8 cellular contexts compared by ENCODE assay signal in the genomic region with DNA sequence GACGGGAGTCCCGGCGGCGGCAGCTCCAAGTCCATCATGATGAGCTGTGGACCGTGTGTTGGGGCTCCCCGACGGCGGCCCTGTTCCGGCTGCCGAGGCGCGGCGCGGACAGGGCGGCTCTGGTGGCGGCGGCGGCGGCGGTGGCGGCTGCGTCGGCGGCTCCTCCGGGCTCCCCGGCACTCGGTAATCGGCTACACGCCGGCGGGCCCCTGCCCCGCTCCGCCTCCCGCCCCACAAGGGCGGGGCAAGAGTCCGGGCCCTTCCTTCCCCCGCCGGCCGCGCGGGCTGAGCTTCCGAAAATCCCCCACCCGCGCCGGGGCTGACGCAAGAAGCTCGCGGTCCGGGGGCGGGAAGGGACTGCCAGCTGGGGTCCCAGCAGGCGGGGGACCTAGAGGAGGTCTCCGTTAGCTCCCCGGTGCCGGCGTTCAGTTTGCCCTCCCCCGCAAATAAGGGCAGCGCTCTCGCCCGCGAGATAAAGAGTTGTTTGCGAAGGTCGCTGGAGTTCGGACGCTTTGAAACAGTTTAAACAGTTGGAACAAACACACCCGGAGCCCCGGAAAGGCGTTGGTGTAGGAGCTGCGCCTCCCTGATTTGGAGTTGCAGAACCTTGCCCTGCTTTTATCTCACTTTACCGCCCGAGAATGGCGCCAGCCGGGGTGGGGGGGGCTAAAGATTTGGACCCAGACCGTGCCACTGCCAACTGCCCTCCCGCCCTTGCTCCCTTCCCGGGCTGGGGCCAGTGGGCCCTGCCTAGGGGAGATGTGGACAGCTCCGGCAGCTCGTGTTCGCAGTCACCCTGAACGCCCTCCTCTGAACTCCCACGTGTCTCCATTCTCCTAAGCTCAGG. TPM values are rescaled to one million over a fixed set of nuclear protein-coding genes. Genes with fewer than 3 reads are reported as not detected.
DNase-seq lines count a peak whose midpoint lies in the region; ATAC-seq and TF ChIP-seq lines count a peak whose summit lies in the region.

A gene (minus strand): TSS at position 189 of the 847 bp plus-strand sequence. CDS start 151 bp downstream, at position 38.

- CTCF ChIA-PET in activated CD4-positive, alpha-beta T cell treated with anti-CD3 and anti-CD28 coated beads, Interleukin-2, amount 10 ng/mL, durations not matched to agents 7 days and 5 days (lab: Charles Lee), result interaction anchor here (0.8 to 7.3 kb wide), 20 partner anchors 9 to 100 kb away, joined by 3 to 74 read pairs (median 6); no protein-coding TSS in a partner anchor

- peaks cover 55% of the 10 kb centered on the region for H3K4me1 Mint-ChIP-seq in activated CD4-positive, alpha-beta T cell treated with anti-CD3 and anti-CD28 coated beads, Interleukin-2, amount 10 ng/mL, durations not matched to agents 7 days and 5 days

- H3K36me3 ChIP-seq in BLaER1, result peaks cover 3% of the 10 kb centered on the region; the same call in 1 of the 2 replicates

- H3K9ac ChIP-seq in BLaER1, result peak within 1 kb of the TSS; percentile 99

- H3K27ac ChIP-seq in BLaER1, result peak within 1 kb of the TSS; percentile 99
- H3K27ac ChIP-seq in coronary artery, result peak within 1 kb of the TSS; percentile 100

- H3K27ac Mint-ChIP-seq in activated CD4-positive, alpha-beta T cell treated with anti-CD3 and anti-CD28 coated beads, Interleukin-2, amount 10 ng/mL, durations not matched to agents 7 days and 5 days, result peak within 1 kb of the TSS; percentile 97

- POLR2A ChIA-PET in activated CD4-positive, alpha-beta T cell treated with anti-CD3 and anti-CD28 coated beads, Interleukin-2, amount 10 ng/mL, durations not matched to agents 7 days and 5 days (lab: Charles Lee), result interaction anchor here (0.6 to 3.1 kb wide), 6 partner anchors 18 to 99 kb away, joined by 3 to 15 read pairs (median 6); a partner anchor contains a TSS

- peaks cover 34% of the 10 kb centered on the region for H4K20me1 ChIP-seq in BLaER1

- H3K9me3 ChIP-seq in BLaER1, result peaks cover 5% of the 10 kb centered on the region; the same call in 1 of the 2 replicates

- H3K4me2 ChIP-seq in BLaER1, result peak within 1 kb of the TSS; percentile 91

- H3K4me3 Mint-ChIP-seq in activated CD4-positive, alpha-beta T cell treated with anti-CD3 and anti-CD28 coated beads, Interleukin-2, amount 10 ng/mL, durations not matched to agents 7 days and 5 days, result peak within 1 kb of the TSS; percentile 91

- peaks cover 3% of the 10 kb centered on the region for H3K9me3 Mint-ChIP-seq in activated CD4-positive, alpha-beta T cell treated with anti-CD3 and anti-CD28 coated beads, Interleukin-2, amount 10 ng/mL, durations not matched to agents 7 days and 5 days

- H3K27me3 ChIP-seq in BLaER1, result no peaks in the 10 kb centered on the region

- H3K36me3 Mint-ChIP-seq in activated CD4-positive, alpha-beta T cell treated with anti-CD3 and anti-CD28 coated beads, Interleukin-2, amount 10 ng/mL, durations not matched to agents 7 days and 5 days (ENCODE audit: low read depth), result peaks cover 37% of the 10 kb centered on the region

- intact Hi-C loops in left colon (cut with DNase I, micrococcal nuclease), result loop anchor here in 1 of 2 donors (10.0 kb wide), 2 partner anchors 50 to 100 kb away; a partner anchor contains a TSS

- peak within 1 kb of the TSS; percentile 95 for H3K4me3 ChIP-seq in BLaER1
- peak within 1 kb of the TSS; percentile 98 for H3K4me3 ChIP-seq in coronary artery

- no peaks in the 10 kb centered on the region for H3K27me3 Mint-ChIP-seq in activated CD4-positive, alpha-beta T cell treated with anti-CD3 and anti-CD28 coated beads, Interleukin-2, amount 10 ng/mL, durations not matched to agents 7 days and 5 days

- TF ChIP-seq CTCF in coronary artery (IDR thresholded peaks at IDR 0.05), result no peak

- peaks cover 38% of the 10 kb centered on the region for H3K4me1 ChIP-seq in BLaER1

- DNase-seq in NCI-H748 (lab: John Stamatoyannopoulos, UW; ENCODE audit: unreplicated experiment), result peak; percentile 89
- peak; percentile 90 for DNase-seq in activated CD4-positive, alpha-beta T cell treated with anti-CD3 and anti-CD28 coated beads, Interleukin-2, amount 10 ng/mL, durations not matched to agents 7 days and 5 days
- DNase-seq in coronary artery (ENCODE audit: low spot score), result peak; percentile 96
- DNase-seq in left colon, result peak; percentile 92 to 94
- peak; percentile 96 for DNase-seq in stimulated activated CD4-positive, alpha-beta T cell treated with anti-CD3 and anti-CD28 coated beads, Interleukin-1b, Interleukin-23, amount 100 ng/mL, for 4 hours (ENCODE audit: low read depth in 2 of 2)

- ATAC-seq in GM19324 (IDR thresholded peaks at IDR 0.05; ENCODE audit: low FRiP score, unreplicated experiment) (peak; percentile 70), HG03457 (IDR thresholded peaks at IDR 0.05; ENCODE audit: unreplicated experiment) (peak; percentile 47), left colon (peak; percentile 74)

RNA-seq across cellular contexts. Expression of the gene that starts here (rescaled TPM):
- total RNA-seq in activated CD4-positive, alpha-beta T cell treated with anti-CD3 and anti-CD28 coated beads, Interleukin-2, amount 10 ng/mL, durations not matched to agents 7 days and 5 days, result 10 to 100 TPM; 65.6 to 82.0 TPM
- 10 to 100 TPM; 73.1 to 94.1 TPM for total RNA-seq in left colon

Comparison
In these comparisons a context has a peak if more than half of its experiments do, and no peak if none do; other contexts are left out.
1. Peak in every context shown above with its lines: DNase-seq, ATAC-seq, H3K4me3 ChIP-seq and H3K27ac ChIP-seq.